ENCODE assay signal across 10 cellular contexts in genomic region chr20:20366896-20367680, GRCh38. TPM values are rescaled to one million over a fixed set of nuclear protein-coding genes. Genes with fewer than 3 reads are reported as not detected.
DNase-seq lines count a peak whose midpoint lies in the region; ATAC-seq, FAIRE-seq and TF ChIP-seq lines count a peak whose summit lies in the region.
"Had no signal": no experiment of that assay in that cellular context is flagged by ENCODE, and none has a peak within 500 bp of the region (broad histone marks: within the 10 kb centered on the region; RNA-seq: fewer than 3 reads in every experiment).

No MANE protein-coding gene starts in this region.

- no peaks in the 10 kb centered on the region for H3K36me3 Mint-ChIP-seq in osteocyte (ENCODE audit: unreplicated experiment)

- 0 out of 2 replicates have a peak overlapping the region, but pooled peaks have one; percentile 19 for H3K4me2 ChIP-seq in DOHH2 (ENCODE audit: low read length)

- peak overlapping the region; percentile 29 for H3K4me3 Mint-ChIP-seq in osteocyte (ENCODE audit: unreplicated experiment)

- 5% methylated on average over 69 to 70 of the region's 70 CpGs for WGBS in pancreas, 2 donors

- H3K27ac ChIP-seq in DOHH2 (ENCODE audit: low read depth, low read length) (no peak overlapping the region), caudate nucleus (ENCODE audit: low read depth, low read length) (peak overlapping the region; percentile 26), pancreas (no peak overlapping the region)

- H3K79me2 ChIP-seq in DOHH2 (ENCODE audit: control insufficient read depth, low read length), result no peaks in the 10 kb centered on the region

- H3K4me1 ChIP-seq in DOHH2 (ENCODE audit: control insufficient read depth, low read length) (no peaks in the 10 kb centered on the region), pancreas (peaks cover 0 to 6% (median 0%) of the 10 kb centered on the region in 3 donors)

- H3K9me3 ChIP-seq in DOHH2 (ENCODE audit: control insufficient read depth, insufficient read depth, low read length) (no peaks in the 10 kb centered on the region), pancreas (no peaks in the 10 kb centered on the region)

- H3K27me3 ChIP-seq in DOHH2 (ENCODE audit: control insufficient read depth, low read length) (peaks cover 31% of the 10 kb centered on the region), pancreas (peaks cover 0 to 45% (median 9%) of the 10 kb centered on the region in 4 donors)

- H3K9me3 Mint-ChIP-seq in osteocyte (ENCODE audit: unreplicated experiment), result no peaks in the 10 kb centered on the region

- H3K36me3 ChIP-seq in DOHH2 (ENCODE audit: control insufficient read depth, low read length), result no peaks in the 10 kb centered on the region
- no peaks in the 10 kb centered on the region for H3K36me3 ChIP-seq in pancreas

- intact Hi-C loops in pancreas (cut with DNase I), result loop anchor here in 1 of 3 donors (10.0 kb wide), 1 partner anchor 198 kb away; no protein-coding TSS in a partner anchor

- TF ChIP-seq EP300 in Ishikawa (IDR thresholded peaks at IDR 0.05; ENCODE audit: borderline replicate concordance), result no peak

- ATAC-seq in pancreas (no peak), HG03432 (IDR thresholded peaks at IDR 0.05; ENCODE audit: unreplicated experiment) (no peak)

- TF ChIP-seq CTCF in DOHH2 (IDR thresholded peaks at IDR 0.05; ENCODE audit: low read depth, low read length, poor library complexity, severe bottlenecking) (no peak), osteocyte (IDR thresholded peaks at IDR 0.05) (no peak), pancreas (IDR thresholded peaks at IDR 0.05) (no peak)

- no peak overlapping the region for H3K27ac Mint-ChIP-seq in osteocyte (ENCODE audit: unreplicated experiment)

- peaks cover 70% of the 10 kb centered on the region for H3K27me3 Mint-ChIP-seq in osteocyte (ENCODE audit: unreplicated experiment)

- H3K4me1 Mint-ChIP-seq in osteocyte (ENCODE audit: unreplicated experiment), result peaks cover 15% of the 10 kb centered on the region

- DNase-seq in caudate nucleus (lab: John Stamatoyannopoulos, UW) (peak in 19 of 61 donors; percentile 9 to 77 (median 46)), osteocyte (ENCODE audit: extremely low spot score, unreplicated experiment) (no peak), NOMO-1 treated with DMSO at 0.1 percent for 48 hours (lab: John Stamatoyannopoulos, UW; ENCODE audit: unreplicated experiment) (no peak), pancreas (no peak)
- no peak for DNase-seq in activated CD4-positive, CD25-positive, alpha-beta regulatory T cell treated with anti-CD3 and anti-CD28 coated beads, Interleukin-2, amount 50 U/mL, for 72 hours

- H3K9me2 ChIP-seq in DOHH2 (replicated peaks; ENCODE audit: control insufficient read depth, low read length), result no peaks in the 10 kb centered on the region

- TF ChIP-seq RAD21 in Ishikawa (IDR thresholded peaks at IDR 0.05; ENCODE audit: low read depth), result no peak

- peaks cover 4% of the 10 kb centered on the region; the same call in 1 of the 2 replicates for H3F3A ChIP-seq in DOHH2 (ENCODE audit: control insufficient read depth, insufficient read depth)

- H3K4me3 ChIP-seq in DOHH2 (ENCODE audit: low read length), result no peak overlapping the region
- peak overlapping the region in 2 of 4 donors; percentile 29 to 42 for H3K4me3 ChIP-seq in pancreas

- no peak for FAIRE-seq in pancreas (lab: Jason Lieb, UNC)

- no peaks in the 10 kb centered on the region for H4K20me1 ChIP-seq in DOHH2 (ENCODE audit: control insufficient read depth, insufficient read depth, low read depth, low read length)

TF ChIP-seq in Ishikawa, 13 proteins besides CTCF, POLR2A, EP300 and RAD21:
- TF ChIP-seq TCF12 (IDR thresholded peaks at IDR 0.05; ENCODE audit: low read depth) (0 out of 2 replicates have a peak, but pooled peaks have one; percentile 5), ZBTB7A (IDR thresholded peaks at IDR 0.05; ENCODE audit: low read depth) (no peak), EGR1 (IDR thresholded peaks at IDR 0.05) (no peak), YY1 (IDR thresholded peaks at IDR 0.05; ENCODE audit: low read depth) (no peak)

RNA-seq across cellular contexts. Expression of gene INSM1, which starts 0.8 kb away (rescaled TPM):
- not detected in 2 replicates for total RNA-seq in osteocyte
- 1 to 10 TPM; 1.1 to 5.4 (median 2.7) TPM for total RNA-seq in pancreas
- 10 to 100 TPM in 1 of 2 donors, 1 to 10 TPM in 1; 5.5 to 23.7 TPM for polyA plus RNA-seq in pancreas
- total RNA-seq: dermis microvascular lymphatic vessel endothelial cell, mucosa of gallbladder had no signal
